ENCODE assay signal across 8 cellular contexts in the genomic region with DNA sequence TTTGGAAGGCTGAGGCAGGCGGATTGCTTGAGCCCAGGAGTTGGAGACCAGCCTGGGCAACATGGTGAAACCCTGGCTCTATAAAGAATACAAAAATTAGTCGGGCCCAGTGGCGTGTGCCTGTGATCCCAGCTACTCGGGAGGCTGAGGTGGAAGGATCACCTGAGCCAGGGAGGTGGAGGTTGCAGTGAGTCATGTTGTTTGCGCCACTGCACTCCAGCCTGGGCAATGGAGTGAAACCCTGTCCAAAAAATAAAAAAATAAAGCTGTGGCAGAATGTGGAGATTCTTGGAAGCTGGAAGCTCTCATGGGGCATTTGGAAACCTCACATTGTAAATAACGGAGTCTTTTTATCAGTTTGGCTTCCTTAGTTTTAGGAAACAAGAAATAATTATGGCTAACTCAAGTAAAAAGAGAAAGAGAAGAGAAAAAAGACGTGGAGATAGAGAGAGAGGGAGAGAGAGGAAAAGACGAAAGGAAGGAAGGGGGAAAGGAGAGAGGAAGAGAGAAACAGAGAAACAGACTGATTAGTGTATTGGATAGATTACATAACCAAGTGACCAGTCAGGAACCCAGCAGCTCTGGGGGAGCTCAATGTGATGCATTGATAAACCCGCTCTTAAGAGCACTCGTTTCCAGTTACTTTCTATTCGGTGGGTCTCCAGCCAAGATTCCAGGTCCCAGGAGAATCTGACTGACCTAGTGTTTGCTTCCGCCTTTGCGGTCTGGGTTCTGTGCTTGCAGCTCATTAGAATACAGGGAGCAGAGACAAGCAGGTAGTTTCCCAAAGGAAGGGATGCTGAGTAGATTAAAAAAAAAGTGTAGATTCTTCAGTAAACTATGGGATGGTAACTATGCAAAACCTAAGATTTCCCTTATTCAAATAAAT. TPM values are rescaled to one million over a fixed set of nuclear protein-coding genes. Genes with fewer than 3 reads are reported as not detected.
DNase-seq lines count a peak whose midpoint lies in the region; ATAC-seq, FAIRE-seq and TF ChIP-seq lines count a peak whose summit lies in the region.

No MANE protein-coding gene starts in this region.

- FAIRE-seq in GM12892 (lab: Jason Lieb, UNC) = peak; percentile 40

- intact Hi-C loops in body of pancreas (cut with DNase I) = no loop called here

- H3K4me3 ChIP-seq in AG09309 (ENCODE audit: control insufficient read depth, low read depth, low read length) (peak overlapping the region; percentile 69), body of pancreas (peak overlapping the region; percentile 37 to 53), skin epidermis (peak overlapping the region; percentile 66 to 80 (median 69))

- H3K27ac ChIP-seq in body of pancreas (peak overlapping the region; percentile 29 to 99 (median 85)), skin epidermis (peak overlapping the region in 18 of 21 experiments; percentile 9 to 95 (median 89))

- TF ChIP-seq POLR2A in GM12892 (IDR thresholded peaks at IDR 0.05; ENCODE audit: low read depth, low read length) = no peak
- no peak for TF ChIP-seq POLR2A in body of pancreas (IDR thresholded peaks at IDR 0.05)

- H3K9me3 ChIP-seq in body of pancreas = no peaks in the 10 kb centered on the region

- H3K27me3 ChIP-seq in body of pancreas = no peaks in the 10 kb centered on the region

- no peaks in the 10 kb centered on the region for H3K36me3 ChIP-seq in body of pancreas (replicated peaks in 1 of 2; ENCODE audit: insufficient read depth in 1 of 2, low read depth in 2 of 2)

- peak; percentile 25 for ATAC-seq in body of pancreas
- ATAC-seq in HG03175 (IDR thresholded peaks at IDR 0.05; ENCODE audit: unreplicated experiment) = no peak

- TF ChIP-seq CTCF in AG09309 (IDR thresholded peaks at IDR 0.05; ENCODE audit: control insufficient read depth, insufficient read depth, low read depth, low read length, missing control alignments) = no peak
- no peak for TF ChIP-seq CTCF in body of pancreas (IDR thresholded peaks at IDR 0.05)

- DNase-seq in AG09309 (ENCODE audit: low read depth) (no peak), GM12892 (ENCODE audit: insufficient read length) (no peak), NCI-H748 treated with DMSO at 0.1 percent for 48 hours (lab: John Stamatoyannopoulos, UW) (peak; percentile 9), body of pancreas (peak; percentile 60 to 78 (median 64)), iPS-NIHi7 (ENCODE audit: extremely low spot score) (peak; percentile 56)
- no peak for DNase-seq in stimulated activated CD4-positive, alpha-beta T cell treated with anti-CD3 and anti-CD28 coated beads, Interleukin-4, amount 100 ng/mL, for 1 hour

- peaks cover 10% of the 10 kb centered on the region for H3K4me1 ChIP-seq in body of pancreas

- 34 to 41% methylated on average over 13 of the region's 13 CpGs for WGBS in body of pancreas, 2 donors

RNA-seq across cellular contexts. Expression of a gene that starts 1.1 kb away (rescaled TPM):
- polyA plus RNA-seq in GM12892 (2012; ENCODE audit: missing spikeins) = 9.3 TPM
- 10 to 100 TPM; 10.6 to 23.7 TPM for total RNA-seq in body of pancreas

RNA-seq across cellular contexts. Expression of a gene that starts 22.6 kb away (rescaled TPM):
- polyA plus RNA-seq in GM12892 (2012; ENCODE audit: missing spikeins) = 100 TPM
- total RNA-seq in body of pancreas = 10 to 100 TPM; 24.7 to 43.3 TPM

RNA-seq across cellular contexts. Expression of a gene that starts 51.4 kb away (rescaled TPM):
- polyA plus RNA-seq in GM12892 (2012; ENCODE audit: missing spikeins) = 63.3 TPM
- 10 to 100 TPM in 1 of 2 donors, 1 to 10 TPM in 1; 5.6 to 13.2 TPM for total RNA-seq in body of pancreas

Comparison
In these comparisons a context has a peak if more than half of its experiments do, and no peak if none do; other contexts are left out.
1. DNase-seq: peak in NCI-H748 treated with DMSO at 0.1 percent for 48 hours (single experiment), body of pancreas (4 of 4) and iPS-NIHi7 (single experiment); none in AG09309 (single experiment), GM12892 (single experiment) and stimulated activated CD4-positive, alpha-beta T cell treated with anti-CD3 and anti-CD28 coated beads, Interleukin-4, amount 100 ng/mL, for 1 hour (single experiment).
2. Peak in every context shown above with its lines, with median percentiles within 50 percentile points of each other: H3K4me3 ChIP-seq.